In the genomic region with DNA sequence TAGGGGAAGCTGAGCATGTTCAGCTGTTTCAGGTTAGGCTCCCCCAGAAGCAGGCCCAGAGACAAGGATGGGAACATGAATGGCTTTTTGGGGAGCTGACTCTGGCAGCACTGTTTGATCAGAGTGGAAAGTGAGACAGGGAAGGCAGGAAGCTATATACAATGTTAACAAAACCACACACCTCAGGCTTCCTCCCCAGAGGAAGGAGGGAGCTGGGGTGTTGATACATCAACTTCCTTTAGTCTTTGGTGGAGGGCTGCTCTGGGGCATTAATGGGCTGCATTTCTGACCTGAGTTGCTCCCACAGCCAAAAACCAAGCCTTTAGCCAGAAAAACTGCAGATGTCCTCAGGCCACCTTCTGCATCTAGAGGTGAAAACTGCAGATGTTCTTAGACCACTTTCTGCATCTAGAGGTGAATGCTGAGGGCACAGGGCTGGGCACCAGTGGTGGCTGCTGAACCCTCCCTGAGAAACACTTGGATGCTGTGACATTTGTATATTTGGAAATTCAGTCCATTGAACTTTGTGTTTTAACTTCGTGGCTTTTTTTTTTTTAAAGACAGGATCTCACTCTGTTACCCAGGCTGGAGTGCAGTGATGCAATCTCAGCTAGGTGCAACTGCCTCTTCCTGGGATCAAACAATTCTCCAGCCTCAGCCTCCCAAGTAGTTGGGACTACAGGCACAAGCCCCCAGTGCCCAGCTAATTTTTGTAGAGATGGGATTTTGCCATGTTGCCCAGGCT, we compare ENCODE assay signal across 16 cellular contexts. TPM values are rescaled to one million over a fixed set of nuclear protein-coding genes. Genes with fewer than 3 reads are reported as not detected.
DNase-seq lines count a peak whose midpoint lies in the region; ATAC-seq and TF ChIP-seq lines count a peak whose summit lies in the region.
"Had no signal": no experiment of that assay in that cellular context is flagged by ENCODE, and none has a peak within 500 bp of the region (broad histone marks: within the 10 kb centered on the region; RNA-seq: fewer than 3 reads in every experiment).

No MANE protein-coding gene starts in this region.

- peak overlapping the region; percentile 44 for H3K27ac Mint-ChIP-seq in activated naive CD4-positive, alpha-beta T cell treated with anti-CD3 and anti-CD28 coated beads, Interleukin-2, amount 10 ng/mL, durations not matched to agents 7 days and 5 days
- no peak overlapping the region for H3K27ac Mint-ChIP-seq in activated naive CD4-positive, alpha-beta T cell treated with anti-CD3 and anti-CD28 coated beads, Interleukin-2, amount 50 U/mL, for 72 hours
- H3K27ac Mint-ChIP-seq: brain had no signal

- H3K27me3 ChIP-seq in NT2/D1 (ENCODE audit: insufficient read depth, insufficient read length) (no peaks in the 10 kb centered on the region), esophagus squamous epithelium (no peaks in the 10 kb centered on the region), SJCRH30 (no peaks in the 10 kb centered on the region)
- H3K27me3 ChIP-seq: gastrocnemius medialis had no signal

- H3K36me3 ChIP-seq in NT2/D1 (ENCODE audit: insufficient read depth, insufficient read length, low read length) (no peaks in the 10 kb centered on the region), esophagus squamous epithelium (no peaks in the 10 kb centered on the region), SJCRH30 (no peaks in the 10 kb centered on the region)
- H3K36me3 ChIP-seq: gastrocnemius medialis, HAP-1 had no signal

- TF ChIP-seq POLR2A in esophagus squamous epithelium (IDR thresholded peaks at IDR 0.05) = no peak

- peak; percentile 34 for DNase-seq in activated naive CD4-positive, alpha-beta T cell treated with anti-CD3 and anti-CD28 coated beads, Interleukin-2, amount 10 ng/mL, durations not matched to agents 7 days and 5 days
- DNase-seq in activated naive CD4-positive, alpha-beta T cell treated with anti-CD3 and anti-CD28 coated beads, Interleukin-2, amount 50 U/mL, for 72 hours (ENCODE audit: low spot score in 2 of 2) = no peak
- DNase-seq in NT2/D1 (ENCODE audit: low read depth, low spot score) (no peak), esophagus squamous epithelium (lab: John Stamatoyannopoulos, UW) (no peak), sciatic nerve (ENCODE audit: low spot score) (no peak), COLO829 (ENCODE audit: low spot score) (no peak), SJCRH30 (no peak)
- no peak for DNase-seq in activated T-cell treated with anti-CD3 and anti-CD28 coated beads, Interleukin-2, amount 50 U/mL, for 1 hour
- DNase-seq: activated naive CD4-positive, alpha-beta T cell; gastrocnemius medialis; NCI-H1930; NCI-H524 treated with DMSO at 0.1 percent for 48 hours; Right ventricle myocardium superior; stimulated activated CD4-positive, alpha-beta T cell treated with anti-CD3 and anti-CD28 coated beads, Interleukin-15, amount 100 ng/mL, for 24 hours had no signal

- H3K9me3 ChIP-seq in NT2/D1 (ENCODE audit: insufficient read depth, low read length) (no peaks in the 10 kb centered on the region), esophagus squamous epithelium (no peaks in the 10 kb centered on the region), SJCRH30 (replicated peaks) (no peaks in the 10 kb centered on the region)
- H3K9me3 ChIP-seq: gastrocnemius medialis, HAP-1 had no signal

- H3K4me1 Mint-ChIP-seq in activated naive CD4-positive, alpha-beta T cell treated with anti-CD3 and anti-CD28 coated beads, Interleukin-2, amount 10 ng/mL, durations not matched to agents 7 days and 5 days = peaks cover 24% of the 10 kb centered on the region

- H3K27me3 Mint-ChIP-seq in activated naive CD4-positive, alpha-beta T cell treated with anti-CD3 and anti-CD28 coated beads, Interleukin-2, amount 10 ng/mL, durations not matched to agents 7 days and 5 days = peaks cover 11% of the 10 kb centered on the region
- H3K27me3 Mint-ChIP-seq: brain had no signal

- no peak overlapping the region for H3K4me3 Mint-ChIP-seq in activated naive CD4-positive, alpha-beta T cell treated with anti-CD3 and anti-CD28 coated beads, Interleukin-2, amount 10 ng/mL, durations not matched to agents 7 days and 5 days
- H3K4me3 Mint-ChIP-seq: brain had no signal

- no peak for ATAC-seq in activated naive CD4-positive, alpha-beta T cell treated with anti-CD3 and anti-CD28 coated beads, Interleukin-2, amount 50 U/mL, for 72 hours
- ATAC-seq in sciatic nerve = peak; percentile 20
- ATAC-seq: gastrocnemius medialis had no signal

- no peak for TF ChIP-seq CTCF in esophagus squamous epithelium (IDR thresholded peaks at IDR 0.05)

- intact Hi-C loops in esophagus squamous epithelium (cut with DNase I) (no loop called here), sciatic nerve (cut with DNase I) (no loop called here)

- CTCF ChIA-PET in activated naive CD4-positive, alpha-beta T cell treated with anti-CD3 and anti-CD28 coated beads, Interleukin-2, amount 10 ng/mL, durations not matched to agents 7 days and 5 days (lab: Charles Lee) = no interaction called here

- H3K9ac ChIP-seq in NT2/D1 (ENCODE audit: insufficient read length, low read depth) = peak overlapping the region; percentile 32

- H3K4me1 ChIP-seq in NT2/D1 (ENCODE audit: insufficient read depth, insufficient read length) (peaks cover 5% of the 10 kb centered on the region), esophagus squamous epithelium (peaks cover 0 to 16% (median 3%) of the 10 kb centered on the region in 3 donors), SJCRH30 (no peaks in the 10 kb centered on the region; the same call in 1 of the 2 replicates)

- H3K27ac ChIP-seq in esophagus squamous epithelium (peak overlapping the region in 3 of 4 donors; percentile 33 to 47 (median 43)), SJCRH30 (no peak overlapping the region)

- H3K9me3 Mint-ChIP-seq in activated naive CD4-positive, alpha-beta T cell treated with anti-CD3 and anti-CD28 coated beads, Interleukin-2, amount 10 ng/mL, durations not matched to agents 7 days and 5 days = peaks cover 14% of the 10 kb centered on the region
- H3K9me3 Mint-ChIP-seq in activated naive CD4-positive, alpha-beta T cell treated with anti-CD3 and anti-CD28 coated beads, Interleukin-2, amount 50 U/mL, for 72 hours = no peaks in the 10 kb centered on the region
- H3K9me3 Mint-ChIP-seq: brain had no signal

- H3K36me3 Mint-ChIP-seq in activated naive CD4-positive, alpha-beta T cell treated with anti-CD3 and anti-CD28 coated beads, Interleukin-2, amount 10 ng/mL, durations not matched to agents 7 days and 5 days = peaks cover 10% of the 10 kb centered on the region
- H3K36me3 Mint-ChIP-seq in activated naive CD4-positive, alpha-beta T cell treated with anti-CD3 and anti-CD28 coated beads, Interleukin-2, amount 50 U/mL, for 72 hours = peaks cover 0 to 7% of the 10 kb centered on the region in 2 donors
- H3K36me3 Mint-ChIP-seq: brain had no signal

- WGBS in esophagus squamous epithelium, 2 donors = 18 to 33% methylated on average over 1 of the region's 1 CpG

- no peak overlapping the region for H3K4me3 ChIP-seq in NT2/D1 (ENCODE audit: insufficient read length, low read depth)
- H3K4me3 ChIP-seq in esophagus squamous epithelium = no peak overlapping the region
- H3K4me3 ChIP-seq in SJCRH30 = no peak overlapping the region
- H3K4me3 ChIP-seq: gastrocnemius medialis, HAP-1 had no signal

RNA-seq across cellular contexts. Expression of gene KIAA1671, which starts 49.9 kb away (rescaled TPM):
- total RNA-seq in activated naive CD4-positive, alpha-beta T cell treated with anti-CD3 and anti-CD28 coated beads, Interleukin-2, amount 50 U/mL, for 72 hours = 10 to 100 TPM in 1 of 2 donors, 1 to 10 TPM in 1; 2.0 to 22.0 TPM
- 10 to 100 TPM; 43.1 to 73.2 (median 47.5) TPM for total RNA-seq in esophagus squamous epithelium
- total RNA-seq in sciatic nerve = 65.1 TPM
- 19.7 and 20.4 TPM in 2 replicates for total RNA-seq in SJCRH30 (2014; rRNA removed; shearing (Covaris generic))

RNA-seq across cellular contexts. Expression of gene LHFPL7, which starts 55.9 kb away (rescaled TPM):
- total RNA-seq in activated naive CD4-positive, alpha-beta T cell treated with anti-CD3 and anti-CD28 coated beads, Interleukin-2, amount 50 U/mL, for 72 hours = not detected
- not detected for total RNA-seq in esophagus squamous epithelium
- not detected for total RNA-seq in sciatic nerve
- not detected in 2 replicates for total RNA-seq in SJCRH30 (2014; rRNA removed; shearing (Covaris generic))
- total RNA-seq: gastrocnemius medialis, Right ventricle myocardium superior had no signal
